15 cellular contexts compared by ENCODE assay signal in genomic region chr9:32992596-32993238, GRCh38. TPM values are rescaled to one million over a fixed set of nuclear protein-coding genes. Genes with fewer than 3 reads are reported as not detected.
A peak's percentile ranks its signal among the peaks of the same experiment; 100 is the strongest.
DNase-seq lines count a peak whose midpoint lies in the region; ATAC-seq and TF ChIP-seq lines count a peak whose summit lies in the region.
"Had no signal": no experiment of that assay in that cellular context is flagged by ENCODE, and none has a peak within 500 bp of the region (broad histone marks: within the 10 kb centered on the region; RNA-seq: fewer than 3 reads in every experiment).

No MANE protein-coding gene starts in this region.

- no peak overlapping the region for H3K27ac ChIP-seq in mammary epithelial cell (ENCODE audit: insufficient read depth, low read depth, low read length)
- no peak overlapping the region for H3K27ac ChIP-seq in breast epithelium
- H3K27ac ChIP-seq in left ventricle myocardium inferior (replicated peaks) = peak overlapping the region; percentile 29
- peak overlapping the region in 2 of 5 donors; percentile 8 to 10 for H3K27ac ChIP-seq in stomach
- H3K27ac ChIP-seq: A549, KMS-11 had no signal

- H2AFZ ChIP-seq in mammary epithelial cell (ENCODE audit: low read depth, low read length) = no peak overlapping the region

- no peak for TF ChIP-seq EP300 in stomach (IDR thresholded peaks at IDR 0.05)

- in situ Hi-C loops in mammary epithelial cell (cut with MboI; ENCODE audit: low sequenced_read_pairs in 2 of 2) = no loop called here

- 85% methylated on average over 3 of the region's 3 CpGs for WGBS in mammary epithelial cell (ENCODE audit: low coverage, missing lambda C conversion rate)
- WGBS in stomach, 5 donors = 34 to 49% (median 42%) methylated on average over 3 of the region's 3 CpGs

- dilution Hi-C loops in mammary epithelial cell (cut with HindIII; ENCODE audit: low sequenced_read_pairs) = no loop called here

- peaks cover 32% of the 10 kb centered on the region for H3K36me3 ChIP-seq in mammary epithelial cell (ENCODE audit: insufficient read depth, low read length)
- no peaks in the 10 kb centered on the region for H3K36me3 ChIP-seq in breast epithelium
- peaks cover 52% of the 10 kb centered on the region for H3K36me3 ChIP-seq in left ventricle myocardium inferior
- H3K36me3 ChIP-seq in stomach = peaks cover 29 to 60% (median 54%) of the 10 kb centered on the region in 4 donors

- H3K9ac ChIP-seq in mammary epithelial cell (ENCODE audit: insufficient read depth, low read length) = no peak overlapping the region
- H3K9ac ChIP-seq: KMS-11 had no signal

- H4K20me1 ChIP-seq in mammary epithelial cell (ENCODE audit: insufficient read depth, low read length) = no peaks in the 10 kb centered on the region

- peak overlapping the region; percentile 44 for H3K27ac Mint-ChIP-seq in stimulated activated naive B cell treated with anti-CD40 and anti-IgM and Interleukin-4, amounts not matched to agents 10 μg/mL and 1 μg/mL and 100 μg/mL, for 72 hours
- H3K27ac Mint-ChIP-seq: activated naive CD4-positive, alpha-beta T cell treated with anti-CD3 and anti-CD28 coated beads for 36 hours; progenitor cell of endocrine pancreas had no signal

- H3K4me1 Mint-ChIP-seq in stimulated activated naive B cell treated with anti-CD40 and anti-IgM and Interleukin-4, amounts not matched to agents 10 μg/mL and 1 μg/mL and 100 μg/mL, for 72 hours = peaks cover 14 to 19% of the 10 kb centered on the region in 2 donors

- no peak for TF ChIP-seq POLR2A in breast epithelium (IDR thresholded peaks at IDR 0.05)
- TF ChIP-seq POLR2A in stomach (IDR thresholded peaks at IDR 0.05) = no peak

- peaks cover 24 to 57% of the 10 kb centered on the region in 2 donors for H3K36me3 Mint-ChIP-seq in stimulated activated naive B cell treated with anti-CD40 and anti-IgM and Interleukin-4, amounts not matched to agents 10 μg/mL and 1 μg/mL and 100 μg/mL, for 72 hours

- no peaks in the 10 kb centered on the region for H3K27me3 Mint-ChIP-seq in stimulated activated naive B cell treated with anti-CD40 and anti-IgM and Interleukin-4, amounts not matched to agents 10 μg/mL and 1 μg/mL and 100 μg/mL, for 72 hours
- H3K27me3 Mint-ChIP-seq: progenitor cell of endocrine pancreas had no signal

- H3K79me2 ChIP-seq in mammary epithelial cell (ENCODE audit: insufficient read depth, low read length) = peaks cover 84% of the 10 kb centered on the region

- CTCF ChIA-PET in mammary epithelial cell (lab: Charles Lee; ENCODE audit: low non-redundant PET) = no interaction called here

- ATAC-seq in stimulated activated naive B cell treated with anti-CD40 and anti-IgM and Interleukin-4, amounts not matched to agents 10 μg/mL and 1 μg/mL and 100 μg/mL, for 72 hours (replicated peaks) = no peak
- ATAC-seq in GM21723 (IDR thresholded peaks at IDR 0.05; ENCODE audit: unreplicated experiment) (no peak), sciatic nerve (no peak)
- ATAC-seq: A549 had no signal

- H3K4me1 ChIP-seq in mammary epithelial cell (ENCODE audit: insufficient read depth, low read length) (no peaks in the 10 kb centered on the region), breast epithelium (no peaks in the 10 kb centered on the region), left ventricle myocardium inferior (peaks cover 22% of the 10 kb centered on the region), stomach (peaks cover 11 to 31% (median 23%) of the 10 kb centered on the region in 4 donors)
- H3K4me1 ChIP-seq: A549 had no signal

- H3K9me3 ChIP-seq in mammary epithelial cell (replicated peaks; ENCODE audit: insufficient read depth, low read length) (no peaks in the 10 kb centered on the region), breast epithelium (no peaks in the 10 kb centered on the region), left ventricle myocardium inferior (replicated peaks) (no peaks in the 10 kb centered on the region), stomach (no peaks in the 10 kb centered on the region)
- H3K9me3 ChIP-seq: A549 had no signal

- H3K4me3 ChIP-seq in mammary epithelial cell (replicated peaks in 1 of 3; ENCODE audit: insufficient read depth in 1 of 3, low read depth in 2 of 3, low read length in 3 of 3) (no peak overlapping the region), breast epithelium (no peak overlapping the region), left ventricle myocardium inferior (peak overlapping the region; percentile 15), stomach (no peak overlapping the region)
- H3K4me3 ChIP-seq: A549 had no signal

- DNase-seq in mammary epithelial cell = peak; percentile 7
- no peak for DNase-seq in breast epithelium (ENCODE audit: low spot score in 2 of 2)
- DNase-seq in amniotic epithelial cell (ENCODE audit: low read depth) = peak; percentile 74
- no peak for DNase-seq in left ventricle myocardium inferior
- no peak for DNase-seq in stimulated activated naive B cell treated with anti-CD40 and anti-IgM and Interleukin-4, amounts not matched to agents 10 μg/mL and 1 μg/mL and 100 μg/mL, for 72 hours
- no peak for DNase-seq in stomach
- no peak for DNase-seq in sciatic nerve (ENCODE audit: low spot score)
- DNase-seq: activated CD8-positive, alpha-beta memory T cell treated with anti-CD3 and anti-CD28 coated beads, Interleukin-2, amount 50 U/mL, for 48 hours; activated naive CD4-positive, alpha-beta T cell treated with anti-CD3 and anti-CD28 coated beads for 36 hours; NCI-H1694; T-helper 9 cell had no signal

- intact Hi-C loops in mammary epithelial cell (cut with micrococcal nuclease) (no loop called here), breast epithelium (cut with DNase I; ENCODE audit: low total_unique reads) (no loop called here), left ventricle myocardium inferior (cut with micrococcal nuclease) (no loop called here), stomach (cut with DNase I; ENCODE audit: low total_unique reads) (no loop called here), sciatic nerve (cut with DNase I) (no loop called here)

- TF ChIP-seq CTCF in mammary epithelial cell (conservative IDR thresholded peaks at IDR 0.05 in 1 of 2, IDR thresholded peaks at IDR 0.05 in 1 of 2; ENCODE audit: extremely low read depth in 1 of 2, insufficient read depth in 1 of 2, low read depth in 1 of 2, low read length in 2 of 2) (no peak), breast epithelium (IDR thresholded peaks at IDR 0.05) (no peak), left ventricle myocardium inferior (IDR thresholded peaks at IDR 0.05; ENCODE audit: borderline replicate concordance) (no peak), stomach (IDR thresholded peaks at IDR 0.05) (no peak)

- no TSS peak for BruUV-seq in mammary epithelial cell (replicated peaks; lab: Mats Ljungman, UMichigan)

- H3K4me2 ChIP-seq in mammary epithelial cell (ENCODE audit: insufficient read depth, low read depth, low read length) = no peak overlapping the region
- H3K4me2 ChIP-seq: A549, KMS-11 had no signal

- H3K27me3 ChIP-seq in mammary epithelial cell (ENCODE audit: insufficient read depth, low read length) (no peaks in the 10 kb centered on the region), breast epithelium (no peaks in the 10 kb centered on the region), left ventricle myocardium inferior (ENCODE audit: low read depth) (no peaks in the 10 kb centered on the region), stomach (no peaks in the 10 kb centered on the region)

- no peaks in the 10 kb centered on the region for H3K9me3 Mint-ChIP-seq in stimulated activated naive B cell treated with anti-CD40 and anti-IgM and Interleukin-4, amounts not matched to agents 10 μg/mL and 1 μg/mL and 100 μg/mL, for 72 hours
- H3K9me3 Mint-ChIP-seq: activated naive CD4-positive, alpha-beta T cell treated with anti-CD3 and anti-CD28 coated beads for 36 hours had no signal

- no peak overlapping the region for H3K4me3 Mint-ChIP-seq in stimulated activated naive B cell treated with anti-CD40 and anti-IgM and Interleukin-4, amounts not matched to agents 10 μg/mL and 1 μg/mL and 100 μg/mL, for 72 hours
- H3K4me3 Mint-ChIP-seq: activated naive CD4-positive, alpha-beta T cell treated with anti-CD3 and anti-CD28 coated beads for 36 hours had no signal

RNA-seq across cellular contexts. Expression of gene APTX, which starts 8.7 kb away (rescaled TPM):
- total RNA-seq in mammary epithelial cell (10 to 100 TPM; 37.5 to 72.2 TPM), breast epithelium (10 to 100 TPM; 24.8 to 34.1 (median 31.0) TPM), left ventricle myocardium inferior (13.6 TPM), stomach (10 to 100 TPM; 10.4 to 48.8 (median 30.8) TPM), sciatic nerve (29.0 TPM)
- polyA plus RNA-seq in mammary epithelial cell (46.2 TPM), stomach (10 to 100 TPM; 24.4 to 28.0 (median 24.7) TPM)
- polyA minus RNA-seq in mammary epithelial cell = 37.8 TPM

RNA-seq across cellular contexts. Expression of gene DNAJA1, which starts 32.4 kb away (rescaled TPM):
- total RNA-seq in mammary epithelial cell (100 to 1,000 TPM in 1 of 2 donors, 10 to 100 TPM in 1; 52.7 to 106 TPM), breast epithelium (100 to 1,000 TPM in 1 of 3 donors, 10 to 100 TPM in 2; 76.6 to 122 (median 89.5) TPM), left ventricle myocardium inferior (88.0 TPM), stomach (10 to 100 TPM; 16.8 to 81.1 (median 29.2) TPM), sciatic nerve (108 TPM)
- polyA plus RNA-seq in mammary epithelial cell (108 TPM), stomach (10 to 100 TPM; 43.5 to 87.4 (median 75.3) TPM)
- polyA minus RNA-seq in mammary epithelial cell = 55.0 TPM

Comparison
In these comparisons a context has a peak if more than half of its experiments do, and no peak if none do; other contexts are left out.
1. DNase-seq: peak in mammary epithelial cell (single experiment) and amniotic epithelial cell (single experiment); none in breast epithelium (0 of 2), left ventricle myocardium inferior (single experiment), stimulated activated naive B cell treated with anti-CD40 and anti-IgM and Interleukin-4, amounts not matched to agents 10 μg/mL and 1 μg/mL and 100 μg/mL, for 72 hours (single experiment), stomach (single experiment) and sciatic nerve (single experiment).